ENCODE assay signal across 25 cellular contexts in the genomic region with DNA sequence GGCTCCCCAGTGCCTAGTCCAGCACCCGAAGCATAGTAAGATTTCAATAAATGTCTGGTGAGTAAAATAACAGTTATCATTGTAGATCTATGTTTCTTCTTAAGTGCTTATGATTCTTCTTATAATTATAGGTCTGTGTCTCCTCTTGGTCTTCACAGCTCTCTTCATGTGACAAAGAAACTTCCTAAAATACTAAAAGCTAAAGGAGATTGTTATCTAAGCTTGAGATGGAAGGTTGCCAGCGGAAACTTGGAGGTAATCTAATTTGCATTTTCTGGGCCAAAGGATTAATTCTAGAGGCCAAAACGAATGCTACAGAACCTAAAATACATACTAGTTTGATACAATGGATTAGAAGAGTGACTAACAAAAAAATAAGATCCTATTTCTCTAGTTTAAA.
"Had no signal": no experiment of that assay in that cellular context is flagged by ENCODE, and none has a peak within 500 bp of the region (broad histone marks: within the 10 kb centered on the region; RNA-seq: fewer than 3 reads in every experiment).

No MANE protein-coding gene starts in this region.

- H3K4me3 ChIP-seq: left ventricle myocardium inferior, lung, neural progenitor cell, right atrium auricular region, right lobe of liver, smooth muscle cell, tibial nerve, uterus had no signal

- DNase-seq: hypothalamus; islet precursor cell; left ventricle myocardium inferior; mesendoderm; naive B cell; natural killer cell; nephron progenitor cell; occipital lobe; right lobe of liver; stimulated activated CD4-positive, alpha-beta T cell treated with anti-CD3 and anti-CD28 coated beads, Interleukin-1b, Interleukin-23, amount 100 ng/mL, for 48 hours; stimulated activated CD4-positive, alpha-beta T cell treated with anti-CD3 and anti-CD28 coated beads, Interleukin-2, amount 100 ng/mL, for 48 hours; stimulated activated CD4-positive, alpha-beta T cell treated with anti-CD3 and anti-CD28 coated beads, Interleukin-4, amount 100 ng/mL, for 4 hours; stimulated activated CD8-positive, alpha-beta memory T cell treated with anti-CD3 and anti-CD28 coated beads, Interleukin-4, amount 100 ng/mL, for 48 hours; stimulated activated naive CD4-positive, alpha-beta T cell treated with Interleukin-2 at 50 U/mL for 16 hours; stimulated activated naive CD8-positive, alpha-beta T cell treated with anti-CD3 and anti-CD28 coated beads, Interleukin-15, amount 100 ng/mL, for 72 hours; substantia nigra; uterus had no signal

- H3K27ac ChIP-seq: left ventricle myocardium inferior, neural progenitor cell, neutrophil, parathyroid adenoma, right atrium auricular region, right lobe of liver, tibial nerve, uterus had no signal

- H3K36me3 ChIP-seq: left ventricle myocardium inferior, neural progenitor cell, neutrophil, right atrium auricular region, right lobe of liver, tibial nerve, uterus had no signal

- H3K9me3 ChIP-seq: left ventricle myocardium inferior, neutrophil, right atrium auricular region, right lobe of liver, tibial nerve, uterus had no signal

- H3K27me3 ChIP-seq: neural progenitor cell, neutrophil, right atrium auricular region, right lobe of liver, tibial nerve, uterus had no signal

- ATAC-seq: natural killer cell; right lobe of liver; stimulated activated memory B cell treated with anti-CD40 and anti-IgM and Interleukin-4, amounts not matched to agents 10 μg/mL and 1 μg/mL and 100 μg/mL, for 72 hours; stimulated activated naive CD8-positive, alpha-beta T cell treated with anti-CD3 and anti-CD28 coated beads, Interleukin-15, amount 100 ng/mL, for 72 hours had no signal

- H3K4me1 ChIP-seq: neural progenitor cell, parathyroid adenoma had no signal
